7 cellular contexts compared by ENCODE assay signal in genomic region chr3:120094776-120095225, GRCh38. TPM values are rescaled to one million over a fixed set of nuclear protein-coding genes. Genes with fewer than 3 reads are reported as not detected.
A peak's percentile ranks its signal among the peaks of the same experiment; 100 is the strongest.
DNase-seq lines count a peak whose midpoint lies in the region; ATAC-seq, FAIRE-seq and TF ChIP-seq lines count a peak whose summit lies in the region.

No MANE protein-coding gene starts in this region.

- H4K20me1 ChIP-seq in PC-9 (ENCODE audit: insufficient read depth) = peaks cover 33% of the 10 kb centered on the region

- no peaks in the 10 kb centered on the region for H3K9me3 Mint-ChIP-seq in progenitor cell of endocrine pancreas (ENCODE audit: low read depth)

- H3K27ac Mint-ChIP-seq in progenitor cell of endocrine pancreas = no peak overlapping the region

- intact Hi-C loops in PC-9 (cut with micrococcal nuclease; ENCODE audit: unreplicated experiment) = loop anchor here (1.0 to 10.0 kb wide), 13 partner anchors 50 to 1618 kb away; partner anchors contain the start of genes LRRC58, POGLUT1 and TMEM39A
- intact Hi-C loops in ascending aorta (cut with DNase I) = loop anchor here (1.0 to 10.0 kb wide), 13 partner anchors 66 to 1740 kb away; partner anchors contain the start of genes CFAP91, COX17, EAF2 and GOLGB1
- intact Hi-C loops in right cardiac atrium (cut with DNase I) = loop anchor here in 3 of 4 donors (10.0 kb wide), 2 partner anchors 190 to 200 kb away; no protein-coding TSS in a partner anchor

- DNase-seq in H54 (ENCODE audit: insufficient read length, low spot score) (peak; percentile 84), Kasumi-1 (lab: John Stamatoyannopoulos, UW) (peak; percentile 100), PC-9 (peak; percentile 99 to 100), ascending aorta (ENCODE audit: low spot score in 2 of 2) (peak; percentile 100), right cardiac atrium (peak; percentile 99), progenitor cell of endocrine pancreas (ENCODE audit: low spot score, unreplicated experiment) (peak; percentile 98)

- no peaks in the 10 kb centered on the region for H3K9me3 ChIP-seq in PC-9 (ENCODE audit: insufficient read depth, low read depth)
- H3K9me3 ChIP-seq in ascending aorta = no peaks in the 10 kb centered on the region
- no peaks in the 10 kb centered on the region for H3K9me3 ChIP-seq in right cardiac atrium (ENCODE audit: control insufficient read depth, low read length)

- no peak for TF ChIP-seq CTCF in PC-9 (conservative IDR thresholded peaks at IDR 0.05)
- no peak for TF ChIP-seq CTCF in ascending aorta (IDR thresholded peaks at IDR 0.05)
- TF ChIP-seq CTCF in progenitor cell of endocrine pancreas (IDR thresholded peaks at IDR 0.05; ENCODE audit: unreplicated experiment) = no peak

- ATAC-seq in right cardiac atrium = peak; percentile 93 to 94

- peaks cover 21% of the 10 kb centered on the region for H3K4me1 Mint-ChIP-seq in progenitor cell of endocrine pancreas (ENCODE audit: low read depth)

- no peak overlapping the region for H3K4me3 Mint-ChIP-seq in progenitor cell of endocrine pancreas (ENCODE audit: low read depth)

- H3K79me2 ChIP-seq in PC-9 (ENCODE audit: low read depth) = peaks cover 83% of the 10 kb centered on the region

- peaks cover 29% of the 10 kb centered on the region for H3K36me3 ChIP-seq in PC-9 (ENCODE audit: low read depth)
- no peaks in the 10 kb centered on the region for H3K36me3 ChIP-seq in ascending aorta

- H3K27me3 Mint-ChIP-seq in progenitor cell of endocrine pancreas = no peaks in the 10 kb centered on the region

- H3K9me2 ChIP-seq in PC-9 (ENCODE audit: insufficient read depth) = no peaks in the 10 kb centered on the region

- peak overlapping the region; percentile 94 for H3K4me2 ChIP-seq in PC-9

- WGBS in right cardiac atrium = 0% methylated on average over 31 of the region's 31 CpGs

- peaks cover 38% of the 10 kb centered on the region for H3K4me1 ChIP-seq in PC-9 (replicated peaks; ENCODE audit: insufficient read depth)
- peaks cover 0 to 10% of the 10 kb centered on the region in 2 donors for H3K4me1 ChIP-seq in ascending aorta
- no peaks in the 10 kb centered on the region for H3K4me1 ChIP-seq in right cardiac atrium (ENCODE audit: control insufficient read depth, insufficient read depth, low read length)

- peak overlapping the region; percentile 100 for H3K27ac ChIP-seq in PC-9
- peak overlapping the region; percentile 97 to 100 for H3K27ac ChIP-seq in ascending aorta
- H3K27ac ChIP-seq in right cardiac atrium (ENCODE audit: low read length) = peak overlapping the region; percentile 98

- peak; percentile 100 for FAIRE-seq in H54 (lab: Jason Lieb, UNC)

- CTCF ChIA-PET in PC-9 (lab: Charles Lee) = interaction anchor here (0.8 to 1.9 kb wide), 5 partner anchors 49 to 83 kb away, joined by 3 to 11 read pairs (median 4); no protein-coding TSS in a partner anchor

- TF ChIP-seq POLR2A in H54 (IDR thresholded peaks at IDR 0.05; ENCODE audit: low read depth, low read length) = no peak

- peak overlapping the region; percentile 76; the same call in 1 of the 2 replicates for H2AFZ ChIP-seq in PC-9

- POLR2A ChIA-PET in PC-9 (lab: Charles Lee; ENCODE audit: unreplicated experiment) = interaction anchor here (0.5 to 1.9 kb wide), 30 partner anchors 17 to 934 kb away, joined by 3 to 51 read pairs (median 5); partner anchors contain the start of genes NDUFB4 and TMEM39A

- H3K27me3 ChIP-seq in PC-9 (ENCODE audit: insufficient read depth, low read depth) (no peaks in the 10 kb centered on the region), ascending aorta (no peaks in the 10 kb centered on the region), right cardiac atrium (ENCODE audit: control insufficient read depth, insufficient read depth) (no peaks in the 10 kb centered on the region)

- H3F3A ChIP-seq in PC-9 (ENCODE audit: insufficient read depth, low read depth) = peaks cover 27% of the 10 kb centered on the region; the same call in 1 of the 2 replicates

- H3K4me3 ChIP-seq in GM08714 (ENCODE audit: low read length) = peak overlapping the region; percentile 68; the same call in 1 of the 2 replicates
- peak overlapping the region; percentile 75; the same call in 1 of the 2 replicates for H3K4me3 ChIP-seq in PC-9
- H3K4me3 ChIP-seq in ascending aorta = peak overlapping the region; percentile 70 to 90
- peak overlapping the region; percentile 74 for H3K4me3 ChIP-seq in right cardiac atrium (ENCODE audit: low read length)

- BruUV-seq in PC-9 (replicated peaks; lab: Mats Ljungman, UMichigan) = no TSS peak

- peaks cover 5% of the 10 kb centered on the region for H3K36me3 Mint-ChIP-seq in progenitor cell of endocrine pancreas (ENCODE audit: insufficient read depth)

RNA-seq across cellular contexts. Expression of gene GSK3B, which starts 0.6 kb away (rescaled TPM):
- total RNA-seq in PC-9 (2021) (51.5 and 62.0 TPM in 2 replicates), ascending aorta (11.8 TPM), right cardiac atrium (10 to 100 TPM; 37.9 to 44.6 (median 41.1) TPM), progenitor cell of endocrine pancreas (80.0 and 81.3 TPM in 2 replicates)
- 11.4 TPM for polyA plus RNA-seq in right cardiac atrium

Comparison
In these comparisons a context has a peak if more than half of its experiments do, and no peak if none do; other contexts are left out.
1. Peak in every context shown above with its lines: DNase-seq, ATAC-seq, H3K4me3 ChIP-seq and H3K27ac ChIP-seq.